ENCODE assay signal across 29 cellular contexts in the genomic region with DNA sequence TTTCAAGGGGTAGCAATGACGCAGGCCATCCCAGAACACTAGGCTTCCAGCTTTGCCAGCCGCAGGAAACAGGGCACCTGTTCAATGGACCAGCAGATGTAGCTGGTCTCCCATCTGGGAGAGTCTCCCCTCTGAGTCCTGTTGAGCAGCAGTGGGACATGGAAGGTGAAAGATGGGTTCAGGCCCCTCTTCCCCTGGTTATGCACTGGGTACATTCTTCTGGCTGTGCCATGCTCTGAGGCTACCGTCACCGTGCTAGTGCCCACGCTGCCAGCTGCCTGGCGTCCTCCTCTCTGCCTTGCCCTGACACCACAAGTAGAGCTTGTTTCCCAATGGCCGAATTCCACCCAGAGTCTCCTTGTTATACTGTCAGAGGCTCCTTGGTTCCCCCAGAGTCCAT.
DNase-seq lines count a peak whose midpoint lies in the region; ATAC-seq and TF ChIP-seq lines count a peak whose summit lies in the region.
"Had no signal": no experiment of that assay in that cellular context is flagged by ENCODE, and none has a peak within 500 bp of the region (broad histone marks: within the 10 kb centered on the region; RNA-seq: fewer than 3 reads in every experiment).

No MANE protein-coding gene starts in this region.

- TF ChIP-seq CTCF in RWPE2 (IDR thresholded peaks at IDR 0.05; ENCODE audit: poor library complexity, severe bottlenecking) (no peak), sigmoid colon (IDR thresholded peaks at IDR 0.05) (no peak)

- H3K27me3 Mint-ChIP-seq in IgD-negative memory B cell = peaks cover 2% of the 10 kb centered on the region

- TF ChIP-seq POLR2A in sigmoid colon (IDR thresholded peaks at IDR 0.05) = no peak

- no peak for ATAC-seq in RWPE2 (ENCODE audit: low read depth)
- ATAC-seq in GM18519 (IDR thresholded peaks at IDR 0.05; ENCODE audit: low FRiP score, unreplicated experiment) = no peak
- ATAC-seq: activated CD8-positive, alpha-beta memory T cell treated with anti-CD3 and anti-CD28 coated beads, Interleukin-2, amount 10 ng/mL, durations not matched to agents 7 days and 5 days; activated naive CD4-positive, alpha-beta T cell treated with anti-CD3 and anti-CD28 coated beads, Interleukin-2, amount 50 U/mL, for 72 hours; natural killer cell; WTC11 had no signal

- H3K4me3 Mint-ChIP-seq in IgD-negative memory B cell = peak overlapping the region in 2 of 4 donors; percentile 36 to 81
- H3K4me3 Mint-ChIP-seq: activated CD8-positive, alpha-beta memory T cell treated with anti-CD3 and anti-CD28 coated beads, Interleukin-2, amount 10 ng/mL, durations not matched to agents 7 days and 5 days; activated T-helper 1 cell treated with anti-CD3 and anti-CD28 coated beads, Interleukin-12 subunit alpha, Interleukin-12 subunit beta, Interleukin-2, Interleukin-4 antibody, amounts not matched to agents 30 ng/mL and 10 ng/mL and 1 ng/mL, durations not matched to agents 14 hours and 24 hours and 36 hours; HFFc6; natural killer cell; T-helper 2 cell treated with Interferon-gamma antibody and Interleukin-4, amounts not matched to agents 5 μg/mL and 100 μg/mL, for 36 hours; WTC11 had no signal

- intact Hi-C loops in sigmoid colon (cut with DNase I) = no loop called here

- H3K9me3 Mint-ChIP-seq in IgD-negative memory B cell = no peaks in the 10 kb centered on the region
- H3K9me3 Mint-ChIP-seq: activated naive CD4-positive, alpha-beta T cell treated with anti-CD3 and anti-CD28 coated beads, Interleukin-2, amount 50 U/mL, for 72 hours; activated T-helper 1 cell treated with anti-CD3 and anti-CD28 coated beads, Interleukin-12 subunit alpha, Interleukin-12 subunit beta, Interleukin-2, Interleukin-4 antibody, amounts not matched to agents 30 ng/mL and 10 ng/mL and 1 ng/mL, durations not matched to agents 14 hours and 24 hours and 36 hours; HFFc6; natural killer cell; T-helper 2 cell treated with Interferon-gamma antibody and Interleukin-4, amounts not matched to agents 5 μg/mL and 100 μg/mL, for 36 hours; WTC11 had no signal

- peak overlapping the region; percentile 87 to 98 (median 95) for H3K27ac Mint-ChIP-seq in IgD-negative memory B cell
- H3K27ac Mint-ChIP-seq: activated CD8-positive, alpha-beta memory T cell treated with anti-CD3 and anti-CD28 coated beads, Interleukin-2, amount 10 ng/mL, durations not matched to agents 7 days and 5 days; activated T-helper 1 cell treated with anti-CD3 and anti-CD28 coated beads, Interleukin-12 subunit alpha, Interleukin-12 subunit beta, Interleukin-2, Interleukin-4 antibody, amounts not matched to agents 30 ng/mL and 10 ng/mL and 1 ng/mL, durations not matched to agents 14 hours and 24 hours and 36 hours; HFFc6; natural killer cell; T-helper 2 cell treated with Interferon-gamma antibody and Interleukin-4, amounts not matched to agents 5 μg/mL and 100 μg/mL, for 36 hours; WTC11 had no signal

- no peak for TF ChIP-seq EP300 in sigmoid colon (IDR thresholded peaks at IDR 0.05)

- WGBS in sigmoid colon, 2 donors = 95 to 96% methylated on average over 7 of the region's 7 CpGs

- H3K27me3 ChIP-seq in RWPE2 (ENCODE audit: insufficient read depth, poor library complexity, severe bottlenecking) (peaks cover 15% of the 10 kb centered on the region), sigmoid colon (peaks cover 0 to 8% (median 0%) of the 10 kb centered on the region in 3 donors)
- H3K27me3 ChIP-seq: ascending aorta, ovary, right atrium auricular region, upper lobe of left lung had no signal

- H3K4me3 ChIP-seq in RWPE2 (ENCODE audit: severe bottlenecking) = no peak overlapping the region
- no peak overlapping the region for H3K4me3 ChIP-seq in sigmoid colon
- H3K4me3 ChIP-seq: ascending aorta, heart left ventricle, lower lobe of right lung, ovary, right atrium auricular region, upper lobe of left lung had no signal

- no peaks in the 10 kb centered on the region for H3K4me1 ChIP-seq in RWPE2 (ENCODE audit: insufficient read depth, poor library complexity, severe bottlenecking)
- H3K4me1 ChIP-seq in sigmoid colon = no peaks in the 10 kb centered on the region
- H3K4me1 ChIP-seq: ascending aorta had no signal

- peaks cover 48 to 56% (median 51%) of the 10 kb centered on the region in 3 donors for H3K4me1 Mint-ChIP-seq in IgD-negative memory B cell
- H3K4me1 Mint-ChIP-seq: activated CD8-positive, alpha-beta memory T cell treated with anti-CD3 and anti-CD28 coated beads, Interleukin-2, amount 10 ng/mL, durations not matched to agents 7 days and 5 days; natural killer cell had no signal

- H3K9me3 ChIP-seq in RWPE2 (ENCODE audit: severe bottlenecking) (no peaks in the 10 kb centered on the region), sigmoid colon (no peaks in the 10 kb centered on the region)
- H3K9me3 ChIP-seq: ascending aorta, heart left ventricle, lower lobe of right lung, ovary, right atrium auricular region, upper lobe of left lung had no signal

- DNase-seq in activated CD8-positive, alpha-beta memory T cell treated with anti-CD3 and anti-CD28 coated beads, Interleukin-2, amount 50 U/mL, for 4 hours = peak; percentile 3
- DNase-seq in activated CD8-positive, alpha-beta memory T cell treated with anti-CD3 and anti-CD28 coated beads, Interleukin-2, amount 50 U/mL, for 48 hours = no peak
- DNase-seq in RWPE2 (ENCODE audit: low spot score) = peak; percentile 37
- peak; percentile 34 for DNase-seq in sigmoid colon
- no peak for DNase-seq in anterior cingulate cortex (lab: John Stamatoyannopoulos, UW)
- DNase-seq in NCI-H1048 (lab: John Stamatoyannopoulos, UW) = no peak
- DNase-seq: activated CD8-positive, alpha-beta memory T cell treated with anti-CD3 and anti-CD28 coated beads, Interleukin-2, amount 10 ng/mL, durations not matched to agents 7 days and 5 days; caudate nucleus; cortex of kidney; GDM1; GM23248; heart left ventricle; HFFc6; natural killer cell; NCI-H187; NCI-H526 treated with DMSO at 0.1 percent for 48 hours; stimulated activated CD4-positive, alpha-beta T cell treated with anti-CD3 and anti-CD28 coated beads, Interleukin-4, amount 100 ng/mL, for 1 hour; substantia nigra; upper lobe of left lung had no signal

- H3K36me3 Mint-ChIP-seq in IgD-negative memory B cell = peaks cover 5% of the 10 kb centered on the region
- H3K36me3 Mint-ChIP-seq: activated CD8-positive, alpha-beta memory T cell treated with anti-CD3 and anti-CD28 coated beads, Interleukin-2, amount 10 ng/mL, durations not matched to agents 7 days and 5 days; activated naive CD4-positive, alpha-beta T cell treated with anti-CD3 and anti-CD28 coated beads, Interleukin-2, amount 50 U/mL, for 72 hours; natural killer cell; WTC11 had no signal

- no peaks in the 10 kb centered on the region for H3K36me3 ChIP-seq in RWPE2 (ENCODE audit: low read depth)
- H3K36me3 ChIP-seq in sigmoid colon = no peaks in the 10 kb centered on the region
- H3K36me3 ChIP-seq: ascending aorta, heart left ventricle, lower lobe of right lung, ovary, right atrium auricular region, upper lobe of left lung had no signal

- H3K27ac ChIP-seq in RWPE2 (ENCODE audit: poor library complexity, severe bottlenecking) (no peak overlapping the region), sigmoid colon (no peak overlapping the region)
- H3K27ac ChIP-seq: ascending aorta, GM23248, heart left ventricle, lower lobe of right lung, ovary, right atrium auricular region, upper lobe of left lung had no signal

Comparison
In these comparisons a context has a peak if more than half of its experiments do, and no peak if none do; other contexts are left out.
1. DNase-seq: peak in activated CD8-positive, alpha-beta memory T cell treated with anti-CD3 and anti-CD28 coated beads, Interleukin-2, amount 50 U/mL, for 4 hours (single experiment), RWPE2 (single experiment) and sigmoid colon (single experiment); none in activated CD8-positive, alpha-beta memory T cell treated with anti-CD3 and anti-CD28 coated beads, Interleukin-2, amount 50 U/mL, for 48 hours (single experiment), anterior cingulate cortex (0 of 58) and NCI-H1048 (single experiment).